Comparison of ENCODE assay signal across 6 cellular contexts in genomic region chr9:137077758-137078693, GRCh38. TPM values are rescaled to one million over a fixed set of nuclear protein-coding genes. Genes with fewer than 3 reads are reported as not detected.
DNase-seq lines count a peak whose midpoint lies in the region; ATAC-seq and TF ChIP-seq lines count a peak whose summit lies in the region.

No MANE protein-coding gene starts in this region.

- 9% methylated on average over 65 of the region's 76 CpGs for WGBS in mesenchymal stem cell

- no peak overlapping the region for H3K27ac ChIP-seq in mesenchymal stem cell (ENCODE audit: low read length, poor library complexity, severe bottlenecking)

- peak overlapping the region; percentile 92 for H3K4me2 ChIP-seq in mesenchymal stem cell (ENCODE audit: low read length, poor library complexity, severe bottlenecking)

- peak overlapping the region; percentile 72 for H4K8ac ChIP-seq in mesenchymal stem cell (ENCODE audit: low read length)

- peak overlapping the region; percentile 56 for H2AFZ ChIP-seq in mesenchymal stem cell (ENCODE audit: low read depth, low read length)

- peak overlapping the region; percentile 66 for H3K4me3 Mint-ChIP-seq in activated naive CD4-positive, alpha-beta T cell treated with anti-CD3 and anti-CD28 coated beads for 36 hours

- H3K27me3 ChIP-seq in BE2C (no peaks in the 10 kb centered on the region), mesenchymal stem cell (ENCODE audit: control insufficient read depth in 1 of 2, insufficient read depth in 1 of 2, low read length in 2 of 2) (no peaks in the 10 kb centered on the region)

- H3K27ac Mint-ChIP-seq in activated naive CD4-positive, alpha-beta T cell treated with anti-CD3 and anti-CD28 coated beads for 36 hours, result no peak overlapping the region

- H3K14ac ChIP-seq in mesenchymal stem cell (ENCODE audit: low read length in 2 of 2), result peak overlapping the region in 1 of 2 experiments; percentile 99

- no peak overlapping the region for H2AK5ac ChIP-seq in mesenchymal stem cell (ENCODE audit: low read length, severe bottlenecking)

- H3K9me3 ChIP-seq in BE2C (no peaks in the 10 kb centered on the region), mesenchymal stem cell (ENCODE audit: control insufficient read depth, low read length) (no peaks in the 10 kb centered on the region)

- peaks cover 27% of the 10 kb centered on the region for H3K79me1 ChIP-seq in mesenchymal stem cell (replicated peaks; ENCODE audit: low read length, poor library complexity, severe bottlenecking)

- H3K23ac ChIP-seq in mesenchymal stem cell (ENCODE audit: low read length in 2 of 2), result peak overlapping the region in 1 of 2 experiments; percentile 84

- H3K9ac ChIP-seq in mesenchymal stem cell (ENCODE audit: low read length), result peak overlapping the region; percentile 80

- peak overlapping the region; percentile 65 for H2BK15ac ChIP-seq in mesenchymal stem cell (ENCODE audit: low read depth, poor library complexity, severe bottlenecking)

- H3K36me3 Mint-ChIP-seq in activated naive CD4-positive, alpha-beta T cell treated with anti-CD3 and anti-CD28 coated beads for 36 hours (ENCODE audit: low read depth), result no peaks in the 10 kb centered on the region

- no peaks in the 10 kb centered on the region for H3K9me3 Mint-ChIP-seq in activated naive CD4-positive, alpha-beta T cell treated with anti-CD3 and anti-CD28 coated beads for 36 hours

- CTCF ChIA-PET in activated naive CD4-positive, alpha-beta T cell treated with anti-CD3 and anti-CD28 coated beads for 36 hours (lab: Charles Lee), result interaction anchor here (0.9 to 2.3 kb wide), 4 partner anchors 10 to 48 kb away, joined by 3 to 19 read pairs (median 4); no protein-coding TSS in a partner anchor

- H3K4me1 ChIP-seq in BE2C (peaks cover 10% of the 10 kb centered on the region), mesenchymal stem cell (ENCODE audit: control insufficient read depth, insufficient read depth, low read depth, low read length) (peaks cover 33% of the 10 kb centered on the region)

- intact Hi-C loops in activated naive CD4-positive, alpha-beta T cell treated with anti-CD3 and anti-CD28 coated beads for 36 hours (cut with micrococcal nuclease), result no loop called here

- H3K4me3 ChIP-seq in BE2C (ENCODE audit: low read depth, low read length) (peak overlapping the region; percentile 71), mesenchymal stem cell (ENCODE audit: insufficient read depth in 1 of 2, low read depth in 1 of 2, low read length in 2 of 2) (peak overlapping the region; percentile 76 to 88)

- no peak overlapping the region for H2BK5ac ChIP-seq in mesenchymal stem cell (ENCODE audit: low read depth, low read length, poor library complexity, severe bottlenecking)

- H3K18ac ChIP-seq in mesenchymal stem cell (ENCODE audit: low read depth in 1 of 2, low read length in 2 of 2), result peak overlapping the region; percentile 75 to 96

- H3K27me3 Mint-ChIP-seq in activated naive CD4-positive, alpha-beta T cell treated with anti-CD3 and anti-CD28 coated beads for 36 hours (ENCODE audit: low read depth), result no peaks in the 10 kb centered on the region

- no peak for TF ChIP-seq CTCF in BE2C (IDR thresholded peaks at IDR 0.05; ENCODE audit: low read depth, low read length)

- H2BK120ac ChIP-seq in mesenchymal stem cell (ENCODE audit: low read depth, low read length), result peak overlapping the region; percentile 36

- no peaks in the 10 kb centered on the region for H3K4me1 Mint-ChIP-seq in activated naive CD4-positive, alpha-beta T cell treated with anti-CD3 and anti-CD28 coated beads for 36 hours (ENCODE audit: low read depth)

- peak overlapping the region; percentile 73 for H4K91ac ChIP-seq in mesenchymal stem cell (ENCODE audit: low read length)

- peaks cover 40% of the 10 kb centered on the region for H3K36me3 ChIP-seq in BE2C
- H3K36me3 ChIP-seq in mesenchymal stem cell (ENCODE audit: control insufficient read depth in 1 of 2, insufficient read depth in 2 of 2, low read depth in 1 of 2, low read length in 2 of 2), result peaks cover 43 to 44% of the 10 kb centered on the region in 2 experiments

- DNase-seq in BE2C (peak; percentile 35), mesenchymal stem cell (peak; percentile 28), NCI-H2227 treated with DMSO at 0.1 percent for 48 hours (lab: John Stamatoyannopoulos, UW) (no peak), NOMO-1 (lab: John Stamatoyannopoulos, UW; ENCODE audit: unreplicated experiment in 2 of 2) (no peak)
- peak; percentile 37 for DNase-seq in activated naive CD4-positive, alpha-beta T cell treated with anti-CD3 and anti-CD28 coated beads for 36 hours

- ATAC-seq in HG02970 (IDR thresholded peaks at IDR 0.05; ENCODE audit: low FRiP score, unreplicated experiment), result peak; percentile 16

- H2BK12ac ChIP-seq in mesenchymal stem cell (ENCODE audit: low read length in 2 of 2), result peak overlapping the region in 1 of 2 experiments; percentile 80

- peak overlapping the region; percentile 70 to 91 for H3K4ac ChIP-seq in mesenchymal stem cell (ENCODE audit: low read depth in 1 of 2, low read length in 2 of 2)

RNA-seq across cellular contexts. Expression of gene UAP1L1, which starts 0.7 kb away (rescaled TPM):
- polyA plus RNA-seq in BE2C (2012; ENCODE audit: insufficient read depth, insufficient read length, low read depth), result 160 TPM
- 1 to 10 TPM; 2.6 to 3.4 TPM for total RNA-seq in activated naive CD4-positive, alpha-beta T cell treated with anti-CD3 and anti-CD28 coated beads for 36 hours
- polyA plus RNA-seq in mesenchymal stem cell (2013, experiment 1 of 2), result 27.8 TPM
- 27.0 TPM for polyA plus RNA-seq in mesenchymal stem cell (2013, experiment 2 of 2)

RNA-seq across cellular contexts. Expression of gene SAPCD2, which starts 7.7 kb away (rescaled TPM):
- 105 TPM for polyA plus RNA-seq in BE2C (2012; ENCODE audit: insufficient read depth, insufficient read length, low read depth)
- total RNA-seq in activated naive CD4-positive, alpha-beta T cell treated with anti-CD3 and anti-CD28 coated beads for 36 hours, result 1 to 10 TPM; 3.8 to 3.9 TPM
- 1.3 TPM for polyA plus RNA-seq in mesenchymal stem cell (2013, experiment 1 of 2)
- 1.2 TPM for polyA plus RNA-seq in mesenchymal stem cell (2013, experiment 2 of 2)

RNA-seq across cellular contexts. Expression of gene MAN1B1, which starts 8.8 kb away (rescaled TPM):
- 168 TPM for polyA plus RNA-seq in BE2C (2012; ENCODE audit: insufficient read depth, insufficient read length, low read depth)
- 10 to 100 TPM; 18.7 to 18.9 TPM for total RNA-seq in activated naive CD4-positive, alpha-beta T cell treated with anti-CD3 and anti-CD28 coated beads for 36 hours
- polyA plus RNA-seq in mesenchymal stem cell (2013, experiment 1 of 2), result 67.1 TPM
- 66.3 TPM for polyA plus RNA-seq in mesenchymal stem cell (2013, experiment 2 of 2)

RNA-seq across cellular contexts. Expression of gene ENTPD2, which starts 24.2 kb away (rescaled TPM):
- not detected for polyA plus RNA-seq in BE2C (2012; ENCODE audit: insufficient read depth, insufficient read length, low read depth)
- total RNA-seq in activated naive CD4-positive, alpha-beta T cell treated with anti-CD3 and anti-CD28 coated beads for 36 hours, result not detected
- polyA plus RNA-seq in mesenchymal stem cell (2013, experiment 1 of 2), result not detected
- polyA plus RNA-seq in mesenchymal stem cell (2013, experiment 2 of 2), result not detected

RNA-seq across cellular contexts. Expression of gene NPDC1, which starts 32.0 kb away (rescaled TPM):
- polyA plus RNA-seq in BE2C (2012; ENCODE audit: insufficient read depth, insufficient read length, low read depth), result 377 TPM
- total RNA-seq in activated naive CD4-positive, alpha-beta T cell treated with anti-CD3 and anti-CD28 coated beads for 36 hours, result 10 to 100 TPM; 14.2 to 15.9 TPM
- 27.3 TPM for polyA plus RNA-seq in mesenchymal stem cell (2013, experiment 1 of 2)
- 25.4 TPM for polyA plus RNA-seq in mesenchymal stem cell (2013, experiment 2 of 2)

Comparison
In these comparisons a context has a peak if more than half of its experiments do, and no peak if none do; other contexts are left out.
1. DNase-seq: peak in BE2C (single experiment), activated naive CD4-positive, alpha-beta T cell treated with anti-CD3 and anti-CD28 coated beads for 36 hours (single experiment) and mesenchymal stem cell (single experiment); none in NCI-H2227 treated with DMSO at 0.1 percent for 48 hours (single experiment) and NOMO-1 (0 of 2).